8 cellular contexts compared by ENCODE assay signal in the genomic region with DNA sequence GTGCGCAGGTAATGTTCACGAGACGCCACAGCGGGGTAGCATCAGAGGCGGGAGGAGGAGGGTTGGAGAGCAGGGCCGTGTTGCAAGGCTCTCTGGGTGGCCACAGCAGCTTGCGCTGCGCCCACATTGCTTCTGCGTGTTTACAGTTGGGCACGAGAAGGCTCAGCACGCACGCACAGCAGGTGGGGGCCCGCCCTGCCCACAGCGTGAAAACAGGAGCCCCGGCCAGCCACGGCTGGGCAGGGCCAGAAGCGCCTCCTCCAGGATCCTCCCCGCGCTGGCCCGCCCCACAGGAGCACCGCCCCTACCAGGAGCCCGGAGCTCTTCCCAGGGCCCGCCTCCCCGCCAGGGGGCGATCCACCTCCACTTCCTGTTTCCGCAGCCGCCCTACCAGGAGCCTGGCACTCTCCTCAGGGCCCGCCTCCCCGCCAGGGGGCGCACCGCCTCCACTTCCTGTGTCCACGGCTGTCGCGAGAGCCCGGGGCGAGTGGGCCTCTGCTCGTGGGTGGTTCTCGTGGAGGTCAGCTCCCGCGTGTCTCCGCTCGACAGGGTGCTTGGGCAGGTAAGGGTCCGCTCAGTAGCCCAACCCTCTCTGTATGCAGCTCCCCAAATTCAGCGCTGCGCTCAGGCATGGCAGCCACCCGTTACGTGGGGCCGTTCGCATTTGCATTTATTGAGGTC. TPM values are rescaled to one million over a fixed set of nuclear protein-coding genes. Genes with fewer than 3 reads are reported as not detected.
DNase-seq lines count a peak whose midpoint lies in the region; ATAC-seq and TF ChIP-seq lines count a peak whose summit lies in the region.

A gene with protein sequence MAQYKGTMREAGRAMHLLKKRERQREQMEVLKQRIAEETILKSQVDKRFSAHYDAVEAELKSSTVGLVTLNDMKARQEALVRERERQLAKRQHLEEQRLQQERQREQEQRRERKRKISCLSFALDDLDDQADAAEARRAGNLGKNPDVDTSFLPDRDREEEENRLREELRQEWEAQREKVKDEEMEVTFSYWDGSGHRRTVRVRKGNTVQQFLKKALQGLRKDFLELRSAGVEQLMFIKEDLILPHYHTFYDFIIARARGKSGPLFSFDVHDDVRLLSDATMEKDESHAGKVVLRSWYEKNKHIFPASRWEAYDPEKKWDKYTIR (plus strand): TSS at position 449 of the 681 bp plus-strand sequence. CDS start 439 bp downstream, outside the sequence.

- H3K27me3 Mint-ChIP-seq in endothelial cell (ENCODE audit: unreplicated experiment) (peaks cover 3% of the 10 kb centered on the region), mesothelial cell of epicardium (ENCODE audit: low read depth) (no peaks in the 10 kb centered on the region)

- TF ChIP-seq CTCF in endothelial cell (IDR thresholded peaks at IDR 0.05; ENCODE audit: unreplicated experiment): peak; percentile 100
- TF ChIP-seq CTCF in mesothelial cell of epicardium (IDR thresholded peaks at IDR 0.05; ENCODE audit: unreplicated experiment): peak; percentile 99

- H3K4me3 Mint-ChIP-seq in endothelial cell (ENCODE audit: unreplicated experiment): peak within 1 kb of the TSS; percentile 77
- peak within 1 kb of the TSS; percentile 80 for H3K4me3 Mint-ChIP-seq in mesothelial cell of epicardium

- H3K36me3 Mint-ChIP-seq in endothelial cell (ENCODE audit: low read depth, unreplicated experiment): no peaks in the 10 kb centered on the region
- H3K36me3 Mint-ChIP-seq in mesothelial cell of epicardium: no peaks in the 10 kb centered on the region

- ATAC-seq in GM18870 (IDR thresholded peaks at IDR 0.05; ENCODE audit: unreplicated experiment): peak; percentile 87
- ATAC-seq in HG03103 (IDR thresholded peaks at IDR 0.05; ENCODE audit: low read depth, unreplicated experiment): peak; percentile 88

- peak; percentile 86 for DNase-seq in 8988T
- DNase-seq in NCI-H526 treated with DMSO at 0.1 percent for 48 hours (lab: John Stamatoyannopoulos, UW): peak; percentile 76
- peak; percentile 88 for DNase-seq in activated CD8-positive, alpha-beta memory T cell treated with anti-CD3 and anti-CD28 coated beads, Interleukin-2, amount 50 U/mL, for 4 hours
- DNase-seq in endothelial cell (ENCODE audit: low spot score): peak; percentile 99
- peak; percentile 89 to 98 for DNase-seq in mesothelial cell of epicardium (ENCODE audit: low spot score in 2 of 2, unreplicated experiment in 2 of 2)
- DNase-seq in stimulated activated CD8-positive, alpha-beta memory T cell treated with anti-CD3 and anti-CD28 coated beads, Interleukin-15, amount 100 ng/mL, for 4 hours (ENCODE audit: low read depth in 2 of 2): peak; percentile 75 to 81

- H3K27ac Mint-ChIP-seq in endothelial cell (ENCODE audit: unreplicated experiment) (no peak within 1 kb of the TSS), mesothelial cell of epicardium (peak within 1 kb of the TSS; percentile 96)

- H3K9me3 Mint-ChIP-seq in endothelial cell (ENCODE audit: unreplicated experiment) (no peaks in the 10 kb centered on the region), mesothelial cell of epicardium (no peaks in the 10 kb centered on the region)

- H3K4me1 Mint-ChIP-seq in endothelial cell (ENCODE audit: unreplicated experiment) (peaks cover 8% of the 10 kb centered on the region), mesothelial cell of epicardium (peaks cover 11% of the 10 kb centered on the region)

RNA-seq across cellular contexts. Expression of the gene that starts here (rescaled TPM):
- total RNA-seq in endothelial cell (ENCODE audit: unreplicated experiment) (3.8 TPM), mesothelial cell of epicardium (7.0 to 7.9 TPM (median 7.1 TPM) in 3 replicates)

Comparison
In these comparisons a context has a peak if more than half of its experiments do, and no peak if none do; other contexts are left out.
1. Peak in every context shown above with its lines: DNase-seq and ATAC-seq.